Comparison of ENCODE assay signal across 1 cellular context in the genomic region with DNA sequence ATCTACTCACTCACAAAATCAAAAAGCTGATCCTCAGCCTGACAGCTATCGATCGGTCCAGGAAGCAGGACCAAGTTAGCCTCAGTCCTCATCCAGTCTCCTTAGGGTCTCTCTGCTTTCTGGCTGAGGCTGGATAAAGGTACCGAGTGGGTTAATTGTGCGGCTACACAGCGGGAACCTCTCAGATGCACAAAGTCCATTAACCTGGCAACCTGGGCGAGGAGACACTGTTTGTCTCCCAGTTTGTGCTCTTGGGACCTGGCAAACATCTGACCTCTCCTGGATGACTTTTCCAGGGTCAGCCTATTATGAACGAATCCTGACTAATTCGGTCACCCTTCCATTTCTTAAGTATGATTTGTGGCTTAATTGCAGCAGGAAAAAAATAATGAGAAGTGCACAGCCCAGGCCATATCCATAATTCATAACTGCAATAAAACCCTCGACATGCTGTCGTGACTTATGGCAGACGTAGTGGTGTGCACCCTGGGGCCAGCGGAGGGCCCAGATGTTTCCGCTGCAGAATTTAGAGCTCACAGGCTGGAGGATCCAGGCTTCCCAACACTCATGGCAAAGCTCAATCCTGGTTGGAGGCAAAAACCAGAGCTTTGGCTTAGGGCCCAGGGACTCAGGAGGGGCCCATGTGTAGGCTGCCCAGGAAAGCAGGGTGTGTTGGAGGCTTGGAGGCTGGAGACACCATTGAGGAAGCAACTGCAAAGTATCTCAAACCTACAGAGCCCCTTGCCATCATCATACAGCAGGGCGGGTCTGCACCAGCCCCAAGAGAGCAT.
TF ChIP-seq lines count a peak whose summit lies in the region.

No MANE protein-coding gene starts in this region.

TF ChIP-seq in HepG2, 621 proteins besides CTCF, POLR2A, EP300 and RAD21 (continued from another document and continues in another):
- TF ChIP-seq ZFP91 (CRISPR knock-in tag; IDR thresholded peaks at IDR 0.05; ENCODE audit: borderline replicate concordance) (peak; percentile 54; the same call in 1 of the 2 replicates), ZNF317 (CRISPR knock-in tag; IDR thresholded peaks at IDR 0.05) (peak; percentile 13; the same call in 1 of the 2 replicates), HOXA9 (CRISPR knock-in tag; IDR thresholded peaks at IDR 0.05; ENCODE audit: borderline replicate concordance) (no peak), ZNF589 (CRISPR knock-in tag; conservative IDR thresholded peaks at IDR 0.05) (no peak), HNRNPH1 (optimal IDR thresholded peaks at IDR 0.05; ENCODE audit: low read depth, low read length) (no peak), ZNF605 (CRISPR knock-in tag; IDR thresholded peaks at IDR 0.05) (peak; percentile 55; the same call in 1 of the 2 replicates), GABPA (IDR thresholded peaks at IDR 0.05; ENCODE audit: low read depth, low read length) (no peak), GABPA (CRISPR knock-in tag; IDR thresholded peaks at IDR 0.05; ENCODE audit: low read depth) (no peak), FOSL1 (CRISPR knock-in tag; IDR thresholded peaks at IDR 0.05; ENCODE audit: borderline replicate concordance) (no peak), HBP1 (CRISPR knock-in tag; IDR thresholded peaks at IDR 0.05; ENCODE audit: low read depth) (no peak), ARNTL (CRISPR knock-in tag; IDR thresholded peaks at IDR 0.05) (no peak), GATAD1 (CRISPR knock-in tag; IDR thresholded peaks at IDR 0.05) (0 out of 2 replicates have a peak, but pooled peaks have one; percentile 11), DRAP1 (CRISPR knock-in tag; IDR thresholded peaks at IDR 0.05) (no peak; the same call in 1 of the 2 replicates), ZNF784 (CRISPR knock-in tag; IDR thresholded peaks at IDR 0.05; ENCODE audit: borderline replicate concordance) (no peak), ELK4 (CRISPR knock-in tag; IDR thresholded peaks at IDR 0.05; ENCODE audit: borderline replicate concordance) (no peak), ZNF7 (CRISPR knock-in tag; IDR thresholded peaks at IDR 0.05) (no peak), ZZZ3 (CRISPR knock-in tag; IDR thresholded peaks at IDR 0.05; ENCODE audit: borderline replicate concordance) (no peak), ZNF136 (CRISPR knock-in tag; IDR thresholded peaks at IDR 0.05; ENCODE audit: low read depth) (no peak), NR1H2 (CRISPR knock-in tag; IDR thresholded peaks at IDR 0.05; ENCODE audit: borderline replicate concordance, low read depth) (no peak), CENPX (CRISPR knock-in tag; IDR thresholded peaks at IDR 0.05) (no peak), KDM5A (IDR thresholded peaks at IDR 0.05; ENCODE audit: borderline replicate concordance, low read length) (no peak), ZNF503 (CRISPR knock-in tag; IDR thresholded peaks at IDR 0.05) (no peak), STAG1 (CRISPR knock-in tag; IDR thresholded peaks at IDR 0.05) (peak; percentile 55), FOXJ3 (CRISPR knock-in tag; IDR thresholded peaks at IDR 0.05; ENCODE audit: borderline replicate concordance) (0 out of 2 replicates have a peak, but pooled peaks have one; percentile 37), DDIT3 (CRISPR knock-in tag; IDR thresholded peaks at IDR 0.05) (no peak), DNMT1 (CRISPR knock-in tag; IDR thresholded peaks at IDR 0.05) (no peak), POLR2G (IDR thresholded peaks at IDR 0.05; ENCODE audit: low read depth, low read length) (no peak), HMGA1 (CRISPR knock-in tag; conservative IDR thresholded peaks at IDR 0.05) (no peak), ZNF563 (CRISPR knock-in tag; IDR thresholded peaks at IDR 0.05) (no peak), MYNN (CRISPR knock-in tag; IDR thresholded peaks at IDR 0.05; ENCODE audit: low read depth) (no peak), CEBPZ (IDR thresholded peaks at IDR 0.05; ENCODE audit: low read length) (no peak), ZNF780A (CRISPR knock-in tag; IDR thresholded peaks at IDR 0.05) (no peak), ZBTB43 (CRISPR knock-in tag; conservative IDR thresholded peaks at IDR 0.05) (no peak), ZNF432 (CRISPR knock-in tag; IDR thresholded peaks at IDR 0.05; ENCODE audit: borderline replicate concordance) (no peak), ZNF260 (CRISPR knock-in tag; IDR thresholded peaks at IDR 0.05; ENCODE audit: borderline replicate concordance, low read depth) (no peak), PRPF4 (IDR thresholded peaks at IDR 0.05; ENCODE audit: low read depth, low read length, poor library complexity, severe bottlenecking) (no peak), NFE2L2 (IDR thresholded peaks at IDR 0.05; ENCODE audit: low read length) (no peak), ATM (IDR thresholded peaks at IDR 0.05; ENCODE audit: borderline replicate concordance) (no peak), ZBTB3 (CRISPR knock-in tag; IDR thresholded peaks at IDR 0.05; ENCODE audit: borderline replicate concordance, low read depth) (no peak), ZNF441 (CRISPR knock-in tag; IDR thresholded peaks at IDR 0.05; ENCODE audit: borderline replicate concordance) (no peak), YEATS2 (CRISPR knock-in tag; IDR thresholded peaks at IDR 0.05; ENCODE audit: borderline replicate concordance) (no peak), ZNF652 (CRISPR knock-in tag; IDR thresholded peaks at IDR 0.05; ENCODE audit: borderline replicate concordance, low read depth) (peak; percentile 99), MED1 (CRISPR knock-in tag; IDR thresholded peaks at IDR 0.05) (peak; percentile 85), CENPT (CRISPR knock-in tag; IDR thresholded peaks at IDR 0.05; ENCODE audit: low read depth) (no peak), ZNF263 (CRISPR knock-in tag; IDR thresholded peaks at IDR 0.05) (no peak), ZNF720 (CRISPR knock-in tag; IDR thresholded peaks at IDR 0.05) (no peak), GTF3A (CRISPR knock-in tag; conservative IDR thresholded peaks at IDR 0.05) (no peak), TP53 (CRISPR knock-in tag; conservative IDR thresholded peaks at IDR 0.05) (no peak), NR3C1 (CRISPR knock-in tag; IDR thresholded peaks at IDR 0.05) (no peak), RFX1 (IDR thresholded peaks at IDR 0.05) (no peak), TAF1 (CRISPR knock-in tag; IDR thresholded peaks at IDR 0.05) (no peak)
- TF ChIP-seq, protein P1, sequence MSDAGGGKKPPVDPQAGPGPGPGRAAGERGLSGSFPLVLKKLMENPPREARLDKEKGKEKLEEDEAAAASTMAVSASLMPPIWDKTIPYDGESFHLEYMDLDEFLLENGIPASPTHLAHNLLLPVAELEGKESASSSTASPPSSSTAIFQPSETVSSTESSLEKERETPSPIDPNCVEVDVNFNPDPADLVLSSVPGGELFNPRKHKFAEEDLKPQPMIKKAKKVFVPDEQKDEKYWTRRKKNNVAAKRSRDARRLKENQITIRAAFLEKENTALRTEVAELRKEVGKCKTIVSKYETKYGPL (CRISPR knock-in tag; IDR thresholded peaks at IDR 0.05), result no peak
- TF ChIP-seq, protein P2, sequence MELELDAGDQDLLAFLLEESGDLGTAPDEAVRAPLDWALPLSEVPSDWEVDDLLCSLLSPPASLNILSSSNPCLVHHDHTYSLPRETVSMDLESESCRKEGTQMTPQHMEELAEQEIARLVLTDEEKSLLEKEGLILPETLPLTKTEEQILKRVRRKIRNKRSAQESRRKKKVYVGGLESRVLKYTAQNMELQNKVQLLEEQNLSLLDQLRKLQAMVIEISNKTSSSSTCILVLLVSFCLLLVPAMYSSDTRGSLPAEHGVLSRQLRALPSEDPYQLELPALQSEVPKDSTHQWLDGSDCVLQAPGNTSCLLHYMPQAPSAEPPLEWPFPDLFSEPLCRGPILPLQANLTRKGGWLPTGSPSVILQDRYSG (CRISPR knock-in tag; IDR thresholded peaks at IDR 0.05), result no peak
